Comparison of ENCODE assay signal across 13 cellular contexts in the genomic region with DNA sequence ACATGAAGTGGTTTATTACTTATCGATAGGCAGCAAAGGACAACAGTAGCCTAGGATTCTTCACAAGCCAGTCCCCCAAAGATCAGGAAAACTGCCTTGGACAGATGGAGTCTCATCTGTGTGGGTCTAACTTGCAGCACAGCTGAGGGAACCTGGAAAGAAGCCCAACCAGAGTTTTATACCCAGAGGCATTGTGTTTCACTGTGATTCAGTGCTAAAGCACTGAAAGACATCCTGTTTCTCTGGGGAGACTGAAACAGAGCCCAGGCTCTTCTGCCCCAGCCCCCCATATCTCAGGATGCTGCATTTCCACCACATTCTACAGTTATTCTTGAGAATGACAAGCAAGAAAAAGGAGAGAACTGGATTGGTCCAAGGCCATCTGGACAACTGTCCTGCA. TPM values are rescaled to one million over a fixed set of nuclear protein-coding genes. Genes with fewer than 3 reads are reported as not detected.
DNase-seq lines count a peak whose midpoint lies in the region; ATAC-seq and TF ChIP-seq lines count a peak whose summit lies in the region.
"Had no signal": no experiment of that assay in that cellular context is flagged by ENCODE, and none has a peak within 500 bp of the region (broad histone marks: within the 10 kb centered on the region; RNA-seq: fewer than 3 reads in every experiment).

No MANE protein-coding gene starts in this region.

- H3K9me3 ChIP-seq in HAP-1, result peaks cover 6% of the 10 kb centered on the region; the same call in 1 of the 2 replicates

- H3K4me3 ChIP-seq in mesendoderm (ENCODE audit: low read length) (no peak overlapping the region), HAP-1 (no peak overlapping the region)

- H3K4me1 Mint-ChIP-seq in endothelial cell (ENCODE audit: unreplicated experiment), result peaks cover 10% of the 10 kb centered on the region
- H3K4me1 Mint-ChIP-seq: activated CD4-positive, alpha-beta T cell treated with anti-CD3 and anti-CD28 coated beads, Interleukin-2, amount 10 ng/mL, durations not matched to agents 7 days and 5 days; neural crest cell had no signal

- peaks cover 5% of the 10 kb centered on the region for H3K9me3 Mint-ChIP-seq in endothelial cell (ENCODE audit: unreplicated experiment)
- H3K9me3 Mint-ChIP-seq: activated CD4-positive, alpha-beta T cell treated with anti-CD3 and anti-CD28 coated beads, Interleukin-2, amount 10 ng/mL, durations not matched to agents 7 days and 5 days had no signal

- H2AK5ac ChIP-seq in mesendoderm (ENCODE audit: low read length), result no peak overlapping the region

- H3K36me3 Mint-ChIP-seq in endothelial cell (ENCODE audit: low read depth, unreplicated experiment), result peaks cover 4% of the 10 kb centered on the region

- H3K27ac ChIP-seq in mesendoderm (ENCODE audit: low read depth, low read length), result no peak overlapping the region

- in situ Hi-C loops in HAP-1 (cut with MboI; ENCODE audit: low sequenced_read_pairs), result loop anchor here (10.0 kb wide), 2 partner anchors 392 to 1022 kb away; no protein-coding TSS in a partner anchor

- H3K27me3 Mint-ChIP-seq in endothelial cell (ENCODE audit: unreplicated experiment), result no peaks in the 10 kb centered on the region
- H3K27me3 Mint-ChIP-seq: activated CD4-positive, alpha-beta T cell treated with anti-CD3 and anti-CD28 coated beads, Interleukin-2, amount 10 ng/mL, durations not matched to agents 7 days and 5 days had no signal

- TF ChIP-seq CTCF in endothelial cell (IDR thresholded peaks at IDR 0.05; ENCODE audit: unreplicated experiment), result no peak

- H4K5ac ChIP-seq in mesendoderm (ENCODE audit: low read length), result no peak overlapping the region

- no peak overlapping the region for H3K23ac ChIP-seq in mesendoderm (ENCODE audit: low read length)

- DNase-seq in DMS 273 (lab: John Stamatoyannopoulos, UW; ENCODE audit: unreplicated experiment) (peak; percentile 87), NCI-H2171 (lab: John Stamatoyannopoulos, UW) (peak; percentile 59), endothelial cell (ENCODE audit: low spot score) (peak; percentile 11), mesendoderm (peak; percentile 65), HAP-1 (ENCODE audit: low spot score in 2 of 2) (no peak), RPMI8226 (no peak), NCI-H774 (lab: John Stamatoyannopoulos, UW) (no peak)
- DNase-seq: activated CD4-positive, alpha-beta T cell treated with anti-CD3 and anti-CD28 coated beads, Interleukin-2, amount 10 ng/mL, durations not matched to agents 7 days and 5 days; GOT3; NCI-H1436; trophoblast cell had no signal

- H3K36me3 ChIP-seq in mesendoderm (ENCODE audit: control insufficient read depth, insufficient read depth, low read length) (no peaks in the 10 kb centered on the region), HAP-1 (replicated peaks) (no peaks in the 10 kb centered on the region)

- WGBS in mesendoderm (ENCODE audit: extremely low coverage, insufficient coverage, low lambda C conversion rate), result no CpG with 5 or more reads among the region's 1 CpG

- no peaks in the 10 kb centered on the region for H3K79me2 ChIP-seq in mesendoderm (ENCODE audit: control insufficient read depth, insufficient read depth, low read length)

- H3K9ac ChIP-seq in mesendoderm (ENCODE audit: low read length), result no peak overlapping the region

- H3K27ac Mint-ChIP-seq in endothelial cell (ENCODE audit: unreplicated experiment), result peak overlapping the region; percentile 53

- H3K18ac ChIP-seq in mesendoderm (ENCODE audit: low read length), result no peak overlapping the region

- ATAC-seq in GM19324 (IDR thresholded peaks at IDR 0.05; ENCODE audit: low FRiP score, unreplicated experiment), result no peak

- H2BK120ac ChIP-seq in mesendoderm (ENCODE audit: low read depth, low read length), result no peak overlapping the region

- H3K4me1 ChIP-seq in mesendoderm (ENCODE audit: control insufficient read depth, low read depth, low read length) (no peaks in the 10 kb centered on the region), HAP-1 (no peaks in the 10 kb centered on the region)

- H3K4me3 Mint-ChIP-seq in endothelial cell (ENCODE audit: unreplicated experiment), result no peak overlapping the region
- H3K4me3 Mint-ChIP-seq: activated CD4-positive, alpha-beta T cell treated with anti-CD3 and anti-CD28 coated beads, Interleukin-2, amount 10 ng/mL, durations not matched to agents 7 days and 5 days; neural crest cell had no signal

- no peak overlapping the region for H2BK15ac ChIP-seq in mesendoderm (replicated peaks; ENCODE audit: low read depth)

- no peak overlapping the region for H3K4me2 ChIP-seq in mesendoderm (ENCODE audit: low read length)

- H3K56ac ChIP-seq in mesendoderm (ENCODE audit: low read length), result no peak overlapping the region

- H3K4ac ChIP-seq in mesendoderm (ENCODE audit: low read depth, low read length), result no peak overlapping the region

- H4K8ac ChIP-seq in mesendoderm (ENCODE audit: low read depth, low read length), result no peak overlapping the region

- no peak overlapping the region for H2BK5ac ChIP-seq in mesendoderm (ENCODE audit: low read length)

- no peaks in the 10 kb centered on the region for H3K27me3 ChIP-seq in mesendoderm (ENCODE audit: insufficient read depth, low read length, poor library complexity)
- H3K27me3 ChIP-seq in HAP-1 (ENCODE audit: low read depth), result no peaks in the 10 kb centered on the region

- no peaks in the 10 kb centered on the region for H3K79me1 ChIP-seq in mesendoderm (ENCODE audit: low read length)

RNA-seq across cellular contexts. Expression of a gene that starts 48.2 kb away (rescaled TPM):
- total RNA-seq in endothelial cell (ENCODE audit: unreplicated experiment), result not detected
- not detected for polyA plus RNA-seq in mesendoderm (2013, experiment 1 of 2)
- not detected for polyA plus RNA-seq in mesendoderm (2013, experiment 2 of 2)
- total RNA-seq: activated CD4-positive, alpha-beta T cell treated with anti-CD3 and anti-CD28 coated beads, Interleukin-2, amount 10 ng/mL, durations not matched to agents 7 days and 5 days; neural crest cell had no signal

Comparison
In these comparisons a context has a peak if more than half of its experiments do, and no peak if none do; other contexts are left out.
1. DNase-seq: peak in DMS 273 (single experiment), NCI-H2171 (single experiment), endothelial cell (single experiment) and mesendoderm (single experiment); none in HAP-1 (0 of 2), RPMI8226 (single experiment) and NCI-H774 (single experiment).